7 cellular contexts compared by ENCODE assay signal in genomic region chr18:74551936-74552555, GRCh38. TPM values are rescaled to one million over a fixed set of nuclear protein-coding genes. Genes with fewer than 3 reads are reported as not detected.
A peak's percentile ranks its signal among the peaks of the same experiment; 100 is the strongest.
DNase-seq lines count a peak whose midpoint lies in the region; ATAC-seq and TF ChIP-seq lines count a peak whose summit lies in the region.

No MANE protein-coding gene starts in this region.

- no peaks in the 10 kb centered on the region for H3K36me3 ChIP-seq in right atrium auricular region

- H3K9me3 ChIP-seq in T-helper 17 cell (ENCODE audit: control insufficient read depth, low read length, poor library complexity, severe bottlenecking) (no peaks in the 10 kb centered on the region), right atrium auricular region (peaks cover 0 to 14% of the 10 kb centered on the region in 2 donors)

- peaks cover 2% of the 10 kb centered on the region for H3K36me3 Mint-ChIP-seq in T-helper 17 cell (ENCODE audit: low read depth)

- peaks cover 42% of the 10 kb centered on the region for H3K27me3 Mint-ChIP-seq in T-helper 17 cell

- H3K27ac ChIP-seq in angular gyrus (ENCODE audit: low read depth, low read length) (peak overlapping the region; percentile 37), right atrium auricular region (no peak overlapping the region)

- no peaks in the 10 kb centered on the region for H3K27me3 ChIP-seq in right atrium auricular region

- H3K4me1 ChIP-seq in right atrium auricular region, result no peaks in the 10 kb centered on the region

- ATAC-seq in GM18502 (IDR thresholded peaks at IDR 0.05; ENCODE audit: poor library complexity, unreplicated experiment) (peak; percentile 99), HG02884 (IDR thresholded peaks at IDR 0.05; ENCODE audit: unreplicated experiment) (peak; percentile 100), T-helper 17 cell (peak; percentile 96), sciatic nerve (peak; percentile 94)

- intact Hi-C loops in sciatic nerve (cut with DNase I), result loop anchor here (5.0 kb wide), 1 partner anchor 200 kb away; no protein-coding TSS in a partner anchor

- peaks cover 2% of the 10 kb centered on the region for H3K4me1 Mint-ChIP-seq in T-helper 17 cell

- TF ChIP-seq CTCF in right atrium auricular region (IDR thresholded peaks at IDR 0.05), result peak; percentile 67 to 84

- no peak overlapping the region for H3K27ac Mint-ChIP-seq in T-helper 17 cell

- H3K4me3 ChIP-seq in right atrium auricular region, result no peak overlapping the region

- no peak overlapping the region for H3K4me3 Mint-ChIP-seq in T-helper 17 cell

- DNase-seq in NCI-H1694 treated with DMSO at 0.1 percent for 48 hours (lab: John Stamatoyannopoulos, UW) (peak; percentile 46), T-helper 17 cell (peak; percentile 49 to 60 (median 56)), right atrium auricular region (ENCODE audit: low spot score) (peak; percentile 85), sciatic nerve (ENCODE audit: low spot score) (peak; percentile 93)

RNA-seq across cellular contexts. Expression of gene CNDP1, which starts 17.7 kb away (rescaled TPM):
- total RNA-seq in T-helper 17 cell (under 1 TPM; 0.20 to 0.23 TPM), right atrium auricular region (not detected), sciatic nerve (0.31 TPM)

RNA-seq across cellular contexts. Expression of gene ZNF407, which starts 45.6 kb away (rescaled TPM):
- total RNA-seq in T-helper 17 cell (10 to 100 TPM; 26.0 to 27.1 TPM), right atrium auricular region (1 to 10 TPM; 7.8 to 8.7 TPM), sciatic nerve (22.9 TPM)

RNA-seq across cellular contexts. Expression of gene CNDP2, which starts 55.9 kb away (rescaled TPM):
- total RNA-seq in T-helper 17 cell (100 to 1,000 TPM in 1 of 2 donors, 10 to 100 TPM in 1; 99.6 to 105 TPM), right atrium auricular region (10 to 100 TPM; 31.2 to 62.6 TPM), sciatic nerve (162 TPM)
